Comparison of ENCODE assay signal across 8 cellular contexts in genomic region chr1:224114787-224115175, GRCh38. TPM values are rescaled to one million over a fixed set of nuclear protein-coding genes. Genes with fewer than 3 reads are reported as not detected.
DNase-seq lines count a peak whose midpoint lies in the region; ATAC-seq and TF ChIP-seq lines count a peak whose summit lies in the region.

No MANE protein-coding gene starts in this region.

- H3K9me3 Mint-ChIP-seq in neural crest cell: no peaks in the 10 kb centered on the region

- peaks cover 27% of the 10 kb centered on the region for H3K4me1 Mint-ChIP-seq in neural crest cell

- H3K27ac ChIP-seq in epithelial cell of prostate: peak overlapping the region; percentile 76

- H3K36me3 Mint-ChIP-seq in neural crest cell (ENCODE audit: low read depth): no peaks in the 10 kb centered on the region

- DNase-seq in epithelial cell of prostate (ENCODE audit: low read depth, low spot score) (no peak), neural crest cell (ENCODE audit: low read depth, low spot score) (no peak), COLO829 (ENCODE audit: low spot score) (no peak), retina (no peak), NAMALWA (ENCODE audit: low spot score) (no peak), RPMI8226 (no peak)

- peak overlapping the region; percentile 62 for H3K27ac Mint-ChIP-seq in neural crest cell (ENCODE audit: unreplicated experiment)

- peaks cover 18% of the 10 kb centered on the region for H3K27me3 Mint-ChIP-seq in neural crest cell (ENCODE audit: low read depth)

- peak overlapping the region; percentile 93 for H3K4me3 Mint-ChIP-seq in neural crest cell

- peak; percentile 21 for ATAC-seq in GM18907 (IDR thresholded peaks at IDR 0.05; ENCODE audit: unreplicated experiment)

- TF ChIP-seq CTCF in neural crest cell (conservative IDR thresholded peaks at IDR 0.05): no peak

TF ChIP-seq in PFSK-1, 5 proteins besides CTCF, POLR2A, EP300 and RAD21:
- TF ChIP-seq TAF1 (IDR thresholded peaks at IDR 0.05; ENCODE audit: borderline replicate concordance, insufficient read depth, low read length) (0 out of 2 replicates have a peak, but pooled peaks have one; percentile 24), REST (IDR thresholded peaks at IDR 0.05; ENCODE audit: insufficient read depth in 1 of 2, low read depth in 2 of 2, low read length in 2 of 2) (no peak)

RNA-seq across cellular contexts. Expression of gene FBXO28, which starts 0.9 kb away (rescaled TPM):
- 12.2 TPM for polyA plus RNA-seq in PFSK-1 (2012; ENCODE audit: insufficient read length, low read depth)
- 29.2 and 32.6 TPM in 2 replicates for total RNA-seq in neural crest cell
